Comparison of ENCODE assay signal across 17 cellular contexts in the genomic region with DNA sequence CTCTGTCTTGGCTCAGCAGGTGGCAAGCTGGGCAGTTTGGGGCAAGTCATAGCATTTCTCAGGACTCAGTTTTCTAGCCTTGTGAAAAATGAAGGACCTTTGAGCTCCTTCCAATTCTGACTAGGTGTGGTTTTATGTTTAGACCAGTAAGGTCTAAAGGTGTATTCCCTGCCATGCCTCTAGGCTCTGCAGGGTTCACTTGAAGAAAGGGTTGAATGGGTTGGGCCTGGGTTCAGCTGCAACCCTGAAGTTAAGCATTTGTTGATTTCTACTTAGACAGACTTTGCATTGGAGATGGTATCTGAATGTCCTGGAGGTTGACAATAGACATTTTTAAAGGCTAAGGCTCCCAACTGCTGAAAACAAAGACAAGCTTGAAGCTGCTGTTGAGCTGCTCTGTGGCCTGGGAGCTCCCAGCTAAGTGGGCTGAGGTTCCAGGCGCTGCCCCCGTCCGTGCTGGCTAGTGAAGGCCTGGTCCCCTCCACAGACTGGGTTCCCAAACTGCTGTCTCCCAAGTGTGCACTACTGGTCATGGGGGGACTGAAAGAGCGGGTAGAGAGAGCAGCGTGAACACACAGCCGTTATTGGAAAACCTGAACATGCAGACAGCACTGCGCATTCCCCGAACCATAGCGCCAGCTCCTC.
DNase-seq lines count a peak whose midpoint lies in the region; ATAC-seq and TF ChIP-seq lines count a peak whose summit lies in the region.
"Had no signal": no experiment of that assay in that cellular context is flagged by ENCODE, and none has a peak within 500 bp of the region (broad histone marks: within the 10 kb centered on the region; RNA-seq: fewer than 3 reads in every experiment).

No MANE protein-coding gene starts in this region.

- no peak overlapping the region for H3K4ac ChIP-seq in neuronal stem cell (ENCODE audit: low read length)

- H3K18ac ChIP-seq in neuronal stem cell (ENCODE audit: low read length), result peak overlapping the region; percentile 36

- CTCF ChIA-PET in Caco-2 (lab: Charles Lee), result no interaction called here

- H3K79me1 ChIP-seq in neuronal stem cell (ENCODE audit: low read depth, low read length), result no peaks in the 10 kb centered on the region

- intact Hi-C loops in Caco-2 (cut with micrococcal nuclease; ENCODE audit: unreplicated experiment) (no loop called here), breast epithelium (cut with DNase I; ENCODE audit: low total_unique reads) (no loop called here)

- no peak overlapping the region for H3K14ac ChIP-seq in neuronal stem cell (ENCODE audit: low read length)

- no TSS peak for BruUV-seq in Caco-2 (replicated peaks; lab: Mats Ljungman, UMichigan)

- H3K27me3 Mint-ChIP-seq in endodermal cell (ENCODE audit: insufficient read depth) (no peaks in the 10 kb centered on the region), Caco-2 (ENCODE audit: insufficient read depth, unreplicated experiment) (no peaks in the 10 kb centered on the region)

- no peak overlapping the region for H2BK12ac ChIP-seq in neuronal stem cell (ENCODE audit: low read length)

- H3K4me2 ChIP-seq in neuronal stem cell (ENCODE audit: insufficient read depth, low read length, poor library complexity, severe bottlenecking), result no peak overlapping the region

- no peak overlapping the region for H2BK15ac ChIP-seq in neuronal stem cell (ENCODE audit: low read length)

- TF ChIP-seq POLR2A in breast epithelium (IDR thresholded peaks at IDR 0.05), result no peak

- no peak for ATAC-seq in GM19395 (IDR thresholded peaks at IDR 0.05; ENCODE audit: unreplicated experiment)
- ATAC-seq: K562 had no signal

- H3K27ac ChIP-seq in ACC112 (ENCODE audit: low read depth, low read length) (peak overlapping the region; percentile 97; the same call in 1 of the 2 replicates), HUES48 (ENCODE audit: low read depth, low read length) (peak overlapping the region; percentile 54), endodermal cell (ENCODE audit: low read depth, low read length) (no peak overlapping the region), neuronal stem cell (replicated peaks; ENCODE audit: low read length) (no peak overlapping the region), breast epithelium (no peak overlapping the region)

- TF ChIP-seq CTCF in endodermal cell (conservative IDR thresholded peaks at IDR 0.05) (no peak), Caco-2 (IDR thresholded peaks at IDR 0.05; ENCODE audit: insufficient read depth in 1 of 2, low read depth in 1 of 2, low read length in 1 of 2, severe bottlenecking in 1 of 2, unreplicated experiment in 1 of 2) (no peak), breast epithelium (IDR thresholded peaks at IDR 0.05) (no peak)

- H3K4me1 ChIP-seq in ACC112 (ENCODE audit: control insufficient read depth, insufficient read depth, low read length, unreplicated experiment) (peaks cover 60% of the 10 kb centered on the region), HUES48 (ENCODE audit: control insufficient read depth, insufficient read depth, low read length) (peaks cover 22% of the 10 kb centered on the region), endodermal cell (ENCODE audit: control insufficient read depth, insufficient read depth, low read length) (peaks cover 23% of the 10 kb centered on the region), neuronal stem cell (ENCODE audit: control insufficient read depth in 2 of 2, insufficient read depth in 1 of 2, low read depth in 1 of 2, low read length in 2 of 2) (peaks cover 0 to 6% of the 10 kb centered on the region in 2 donors), Caco-2 (no peaks in the 10 kb centered on the region), breast epithelium (no peaks in the 10 kb centered on the region)
- H3K4me1 ChIP-seq: HAP-1 had no signal

- H3K9me3 Mint-ChIP-seq in endodermal cell (no peaks in the 10 kb centered on the region), Caco-2 (ENCODE audit: unreplicated experiment) (no peaks in the 10 kb centered on the region)

- H3K4me3 Mint-ChIP-seq in endodermal cell (no peak overlapping the region), Caco-2 (ENCODE audit: unreplicated experiment) (no peak overlapping the region)

- no peak overlapping the region for H2BK120ac ChIP-seq in neuronal stem cell (ENCODE audit: low read depth, low read length)

- no peak overlapping the region for H4K8ac ChIP-seq in neuronal stem cell (ENCODE audit: low read depth, low read length)

- no peak overlapping the region for H2BK5ac ChIP-seq in neuronal stem cell (ENCODE audit: low read length)

- H2AFZ ChIP-seq in ACC112 (ENCODE audit: low read length, unreplicated experiment) (no peak overlapping the region), neuronal stem cell (ENCODE audit: low read length) (no peak overlapping the region)

- H3K36me3 ChIP-seq in ACC112 (ENCODE audit: insufficient read depth, low read length) (no peaks in the 10 kb centered on the region), HUES48 (ENCODE audit: control insufficient read depth, insufficient read depth, low read length) (no peaks in the 10 kb centered on the region), endodermal cell (ENCODE audit: control insufficient read depth, insufficient read depth, low read length) (no peaks in the 10 kb centered on the region), neuronal stem cell (replicated peaks in 1 of 2; ENCODE audit: control insufficient read depth in 2 of 2, insufficient read depth in 2 of 2, low read length in 2 of 2) (no peaks in the 10 kb centered on the region), Caco-2 (ENCODE audit: control insufficient read depth, insufficient read depth, low read length) (no peaks in the 10 kb centered on the region), breast epithelium (no peaks in the 10 kb centered on the region)
- H3K36me3 ChIP-seq: HAP-1 had no signal

- H3K23ac ChIP-seq in neuronal stem cell (ENCODE audit: low read depth, low read length, poor library complexity), result no peak overlapping the region

- no peak overlapping the region for H2AK5ac ChIP-seq in neuronal stem cell (ENCODE audit: low read depth, low read length)

- H3K4me3 ChIP-seq in ACC112 (ENCODE audit: low read depth, low read length) (no peak overlapping the region), HUES48 (ENCODE audit: low read depth, low read length) (no peak overlapping the region), endodermal cell (ENCODE audit: low read length) (no peak overlapping the region), neuronal stem cell (ENCODE audit: low read length in 2 of 2) (no peak overlapping the region), Caco-2 (ENCODE audit: low read depth, low read length) (no peak overlapping the region), breast epithelium (no peak overlapping the region)
- H3K4me3 ChIP-seq: HAP-1, K562 had no signal

- H3K9me3 ChIP-seq in HUES48 (ENCODE audit: control insufficient read depth, insufficient read depth, low read length) (no peaks in the 10 kb centered on the region), endodermal cell (ENCODE audit: control insufficient read depth, low read length) (no peaks in the 10 kb centered on the region), neuronal stem cell (replicated peaks in 1 of 2; ENCODE audit: control insufficient read depth in 2 of 2, insufficient read depth in 1 of 2, low read depth in 1 of 2, low read length in 2 of 2) (no peaks in the 10 kb centered on the region), Caco-2 (no peaks in the 10 kb centered on the region), breast epithelium (no peaks in the 10 kb centered on the region)
- H3K9me3 ChIP-seq: HAP-1 had no signal

- no peak overlapping the region for H3K9ac ChIP-seq in HUES48 (ENCODE audit: low read depth, low read length)
- peak overlapping the region; percentile 35 for H3K9ac ChIP-seq in endodermal cell (ENCODE audit: extremely low read depth, low read length, poor library complexity, severe bottlenecking)
- H3K9ac ChIP-seq in neuronal stem cell (ENCODE audit: low read depth, low read length, poor library complexity), result no peak overlapping the region

- H3K4me1 Mint-ChIP-seq in endodermal cell (peaks cover 30% of the 10 kb centered on the region), Caco-2 (ENCODE audit: low read depth, unreplicated experiment) (no peaks in the 10 kb centered on the region)

- no peaks in the 10 kb centered on the region for H3K36me3 Mint-ChIP-seq in endodermal cell (ENCODE audit: low read depth)
- H3K36me3 Mint-ChIP-seq in Caco-2 (ENCODE audit: insufficient read depth, unreplicated experiment), result no peaks in the 10 kb centered on the region

- H3K27me3 ChIP-seq in ACC112 (ENCODE audit: insufficient read depth, low read length) (no peaks in the 10 kb centered on the region), HUES48 (ENCODE audit: control insufficient read depth, insufficient read depth, low read length) (no peaks in the 10 kb centered on the region), endodermal cell (ENCODE audit: control insufficient read depth, insufficient read depth, low read length, poor library complexity, severe bottlenecking) (no peaks in the 10 kb centered on the region), neuronal stem cell (ENCODE audit: control insufficient read depth in 3 of 3, insufficient read depth in 3 of 3, low read depth in 1 of 3, low read length in 3 of 3) (no peaks in the 10 kb centered on the region), Caco-2 (replicated peaks; ENCODE audit: control insufficient read depth, insufficient read depth, low read length) (no peaks in the 10 kb centered on the region), breast epithelium (no peaks in the 10 kb centered on the region)

- no peak overlapping the region for H4K91ac ChIP-seq in neuronal stem cell (ENCODE audit: low read depth, low read length, poor library complexity)

- 89 to 96% methylated on average over 5 to 9 of the region's 9 CpGs for WGBS in endodermal cell (ENCODE audit: insufficient coverage in 1 of 2, insufficient read length in 1 of 2), 2 experiments
- no CpG with 5 or more reads among the region's 9 CpGs for WGBS in neuronal stem cell (ENCODE audit: extremely low coverage in 2 of 2, insufficient read length in 2 of 2, insufficient replicate concordance in 1 of 2), 2 donors

- no peaks in the 10 kb centered on the region for H3K79me2 ChIP-seq in ACC112 (ENCODE audit: control insufficient read depth, insufficient read depth, low read length, unreplicated experiment)

- POLR2A ChIA-PET in Caco-2 (lab: Charles Lee), result no interaction called here

- H3K27ac Mint-ChIP-seq in endodermal cell (peak overlapping the region; percentile 89), Caco-2 (ENCODE audit: unreplicated experiment) (no peak overlapping the region)

- no peak for DNase-seq in endodermal cell
- DNase-seq in neuronal stem cell (ENCODE audit: low spot score), result no peak
- DNase-seq in Caco-2, result no peak
- DNase-seq in breast epithelium (ENCODE audit: low spot score in 2 of 2), result no peak
- no peak for DNase-seq in stimulated activated naive CD4-positive, alpha-beta T cell (lab: John Stamatoyannopoulos, UW)
- DNase-seq: C1 segment of cervical spinal cord, COR-L47, EL, NCI-H1436, NCI-H2171 treated with DMSO at 0.1 percent for 48 hours, NCI-H446 treated with DMSO at 0.1 percent for 48 hours, RPMI8226 had no signal

Comparison
In these comparisons a context has a peak if more than half of its experiments do, and no peak if none do; other contexts are left out.
1. H3K27ac ChIP-seq: peak in ACC112 (single experiment) and HUES48 (single experiment); none in endodermal cell (single experiment), neuronal stem cell (single experiment) and breast epithelium (0 of 2).